Comparison of ENCODE assay signal across 8 cellular contexts in genomic region chr6:129709909-129710721, GRCh38. TPM values are rescaled to one million over a fixed set of nuclear protein-coding genes. Genes with fewer than 3 reads are reported as not detected.
A peak's percentile ranks its signal among the peaks of the same experiment; 100 is the strongest.
DNase-seq lines count a peak whose midpoint lies in the region; ATAC-seq, FAIRE-seq and TF ChIP-seq lines count a peak whose summit lies in the region.

A gene with protein sequence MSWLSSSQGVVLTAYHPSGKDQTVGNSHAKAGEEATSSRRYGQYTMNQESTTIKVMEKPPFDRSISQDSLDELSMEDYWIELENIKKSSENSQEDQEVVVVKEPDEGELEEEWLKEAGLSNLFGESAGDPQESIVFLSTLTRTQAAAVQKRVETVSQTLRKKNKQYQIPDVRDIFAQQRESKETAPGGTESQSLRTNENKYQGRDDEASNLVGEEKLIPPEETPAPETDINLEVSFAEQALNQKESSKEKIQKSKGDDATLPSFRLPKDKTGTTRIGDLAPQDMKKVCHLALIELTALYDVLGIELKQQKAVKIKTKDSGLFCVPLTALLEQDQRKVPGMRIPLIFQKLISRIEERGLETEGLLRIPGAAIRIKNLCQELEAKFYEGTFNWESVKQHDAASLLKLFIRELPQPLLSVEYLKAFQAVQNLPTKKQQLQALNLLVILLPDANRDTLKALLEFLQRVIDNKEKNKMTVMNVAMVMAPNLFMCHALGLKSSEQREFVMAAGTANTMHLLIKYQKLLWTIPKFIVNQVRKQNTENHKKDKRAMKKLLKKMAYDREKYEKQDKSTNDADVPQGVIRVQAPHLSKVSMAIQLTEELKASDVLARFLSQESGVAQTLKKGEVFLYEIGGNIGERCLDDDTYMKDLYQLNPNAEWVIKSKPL (minus strand): TSS chr6:129710177. CDS start chr6:129710136, 41 bp downstream.

- H3K27me3 ChIP-seq in right lobe of liver, result no peaks in the 10 kb centered on the region

- TF ChIP-seq EP300 in A549 (IDR thresholded peaks at IDR 0.05), result no peak

- no peak; a peak in 1 of 5 replicates for TF ChIP-seq RAD21 in A549 (conservative IDR thresholded peaks at IDR 0.05 in 1 of 2, IDR thresholded peaks at IDR 0.05 in 1 of 2)

- intact Hi-C loops in right lobe of liver (cut with DNase I), result no loop called here

- no peak for FAIRE-seq in A549 (lab: Jason Lieb, UNC)

- DNase-seq in A549 (ENCODE audit: low read depth in 1 of 2, low spot score in 1 of 2) (peak; percentile 53 to 88), NCI-H524 (lab: John Stamatoyannopoulos, UW) (peak; percentile 95 to 96), dermis microvascular lymphatic vessel endothelial cell (ENCODE audit: low read depth in 2 of 2) (peak; percentile 80 to 96), right lobe of liver (peak; percentile 94 to 95 (median 95))
- peak; percentile 56 for DNase-seq in activated CD4-positive, alpha-beta T cell treated with anti-CD3 and anti-CD28 coated beads, Interleukin-2, amount 50 U/mL, for 1 hour
- DNase-seq in stimulated activated CD4-positive, alpha-beta T cell treated with anti-CD3 and anti-CD28 coated beads, Interleukin-4, amount 100 ng/mL, for 4 hours, result peak; percentile 57 to 60

- POLR2A ChIA-PET in A549 (lab: Yijun Ruan, JAX), result interaction anchor here (0.5 to 1.4 kb wide), 4 partner anchors 10 to 1270 kb away, joined by 3 to 8 read pairs (median 5); no protein-coding TSS in a partner anchor

- peak; percentile 40 for TF ChIP-seq POLR2A in A549 (IDR thresholded peaks at IDR 0.05; ENCODE audit: low read length)
- peak; percentile 86 for TF ChIP-seq POLR2A in right lobe of liver (IDR thresholded peaks at IDR 0.05)

- H3K4me2 ChIP-seq in A549, result peak within 1 kb of the TSS; percentile 92

- H3K27ac ChIP-seq in A549, result peak within 1 kb of the TSS; percentile 70 to 87
- peak within 1 kb of the TSS; percentile 72 to 82 (median 82) for H3K27ac ChIP-seq in right lobe of liver

- peak; percentile 99 to 100 for ATAC-seq in A549
- ATAC-seq in GM18519 (IDR thresholded peaks at IDR 0.05; ENCODE audit: low FRiP score, unreplicated experiment), result peak; percentile 80
- peak; percentile 97 for ATAC-seq in HG03045 (IDR thresholded peaks at IDR 0.05; ENCODE audit: unreplicated experiment)
- ATAC-seq in right lobe of liver, result peak; percentile 99

- no peaks in the 10 kb centered on the region for H3K9me3 ChIP-seq in A549
- H3K9me3 ChIP-seq in right lobe of liver, result no peaks in the 10 kb centered on the region

- H3K4me3 ChIP-seq in A549 (peak within 1 kb of the TSS; percentile 62), right lobe of liver (peak within 1 kb of the TSS; percentile 51 to 66 (median 63))

- CTCF ChIA-PET in A549 (lab: Yijun Ruan, JAX), result interaction anchor here (0.6 to 1.3 kb wide), 4 partner anchors 20 to 211 kb away, joined by 3 to 4 read pairs (median 4); no protein-coding TSS in a partner anchor

- H3K36me3 ChIP-seq in right lobe of liver, result no peaks in the 10 kb centered on the region

- no peak for TF ChIP-seq CTCF in A549 (IDR thresholded peaks at IDR 0.05)
- TF ChIP-seq CTCF in right lobe of liver (IDR thresholded peaks at IDR 0.05), result no peak

- H3K4me1 ChIP-seq in A549 (peaks cover 2% of the 10 kb centered on the region; the same call in 1 of the 3 replicates), right lobe of liver (peaks cover 0 to 11% (median 4%) of the 10 kb centered on the region in 4 donors)

- 2% methylated on average over 28 of the region's 28 CpGs for WGBS in A549 (ENCODE audit: missing lambda C conversion rate)
- 14% methylated on average over 20 of the region's 28 CpGs for WGBS in right lobe of liver (ENCODE audit: insufficient coverage, low coverage, low lambda C conversion rate, missing lambda C conversion rate)

TF ChIP-seq in A549, 52 proteins besides CTCF, POLR2A, EP300 and RAD21:
- TF ChIP-seq BCL3 (IDR thresholded peaks at IDR 0.05) (0 out of 3 replicates have a peak, but pooled peaks have one; percentile 28), MYC (IDR thresholded peaks at IDR 0.05; ENCODE audit: borderline replicate concordance, low read length) (no peak), PHF8 (IDR thresholded peaks at IDR 0.05; ENCODE audit: borderline replicate concordance, low read depth) (no peak), CHD2 (IDR thresholded peaks at IDR 0.05; ENCODE audit: low read length, partially characterized antibody) (no peak)
- TF ChIP-seq, protein P1, sequence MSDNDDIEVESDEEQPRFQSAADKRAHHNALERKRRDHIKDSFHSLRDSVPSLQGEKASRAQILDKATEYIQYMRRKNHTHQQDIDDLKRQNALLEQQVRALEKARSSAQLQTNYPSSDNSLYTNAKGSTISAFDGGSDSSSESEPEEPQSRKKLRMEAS (IDR thresholded peaks at IDR 0.05), result no peak
- TF ChIP-seq, protein P2, sequence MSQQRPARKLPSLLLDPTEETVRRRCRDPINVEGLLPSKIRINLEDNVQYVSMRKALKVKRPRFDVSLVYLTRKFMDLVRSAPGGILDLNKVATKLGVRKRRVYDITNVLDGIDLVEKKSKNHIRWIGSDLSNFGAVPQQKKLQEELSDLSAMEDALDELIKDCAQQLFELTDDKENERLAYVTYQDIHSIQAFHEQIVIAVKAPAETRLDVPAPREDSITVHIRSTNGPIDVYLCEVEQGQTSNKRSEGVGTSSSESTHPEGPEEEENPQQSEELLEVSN (IDR thresholded peaks at IDR 0.05; ENCODE audit: borderline replicate concordance, low read depth), result 0 out of 2 replicates have a peak, but pooled peaks have one; percentile 44

RNA-seq across cellular contexts. Expression of the gene that starts here (rescaled TPM):
- polyA plus RNA-seq in A549 (2011; rRNA removed), result 13.3 and 16.7 TPM in 2 replicates
- polyA plus RNA-seq in A549 (2012; cell fraction: cytosol; rRNA removed), result 1.4 TPM in 2 replicates
- polyA plus RNA-seq in A549 (2012; cell fraction: nucleus; rRNA removed), result 0.55 and 0.75 TPM in 2 replicates
- 8.1 to 13.4 TPM (median 11.2 TPM) in 3 replicates for polyA plus RNA-seq in A549 (2017; fragmentation: RNase III; extraction: RNeasy Plus Mini Kit Qiagen cat#74134 plus additional on column Dnase treatment)
- 13.5 and 13.7 TPM in 2 replicates for polyA minus RNA-seq in A549 (2011; rRNA and poly(A)+ RNA removed)
- total RNA-seq in dermis microvascular lymphatic vessel endothelial cell, result 36.0 and 67.1 TPM in 2 replicates
- total RNA-seq in right lobe of liver, result 1 to 10 TPM; 2.2 to 8.0 (median 2.9) TPM

Comparison
In these comparisons a context has a peak if more than half of its experiments do, and no peak if none do; other contexts are left out.
1. Peak in every context shown above with its lines: DNase-seq, ATAC-seq, H3K4me3 ChIP-seq and H3K27ac ChIP-seq.